1 cellular context compared by ENCODE assay signal in the genomic region with DNA sequence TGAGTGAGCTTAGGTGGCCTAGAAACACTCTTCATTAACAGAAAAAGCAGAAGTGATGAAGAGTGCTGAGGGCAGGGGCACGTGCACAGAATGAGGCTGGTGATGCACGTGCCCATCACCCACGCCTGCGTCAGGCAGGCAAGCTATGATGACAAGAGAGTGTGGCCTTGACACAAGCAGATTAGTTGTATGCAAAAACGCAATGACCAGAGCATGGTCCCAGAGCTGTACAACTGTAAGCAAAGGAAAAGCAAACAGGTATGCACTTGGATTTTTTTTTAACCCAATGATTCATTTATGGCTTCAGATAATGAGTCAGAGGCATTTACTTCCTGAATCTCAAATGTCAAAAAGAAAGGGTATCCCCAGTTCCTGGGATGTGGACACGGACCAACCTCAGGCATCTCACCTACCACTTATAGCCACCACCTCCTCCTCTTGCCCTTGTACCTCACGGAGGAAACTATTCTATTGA.
TF ChIP-seq lines count a peak whose summit lies in the region.

No MANE protein-coding gene starts in this region.

TF ChIP-seq in K562, 482 proteins besides CTCF, POLR2A, EP300 and RAD21 (continued from another document and continues in another):
- TF ChIP-seq, protein P1, sequence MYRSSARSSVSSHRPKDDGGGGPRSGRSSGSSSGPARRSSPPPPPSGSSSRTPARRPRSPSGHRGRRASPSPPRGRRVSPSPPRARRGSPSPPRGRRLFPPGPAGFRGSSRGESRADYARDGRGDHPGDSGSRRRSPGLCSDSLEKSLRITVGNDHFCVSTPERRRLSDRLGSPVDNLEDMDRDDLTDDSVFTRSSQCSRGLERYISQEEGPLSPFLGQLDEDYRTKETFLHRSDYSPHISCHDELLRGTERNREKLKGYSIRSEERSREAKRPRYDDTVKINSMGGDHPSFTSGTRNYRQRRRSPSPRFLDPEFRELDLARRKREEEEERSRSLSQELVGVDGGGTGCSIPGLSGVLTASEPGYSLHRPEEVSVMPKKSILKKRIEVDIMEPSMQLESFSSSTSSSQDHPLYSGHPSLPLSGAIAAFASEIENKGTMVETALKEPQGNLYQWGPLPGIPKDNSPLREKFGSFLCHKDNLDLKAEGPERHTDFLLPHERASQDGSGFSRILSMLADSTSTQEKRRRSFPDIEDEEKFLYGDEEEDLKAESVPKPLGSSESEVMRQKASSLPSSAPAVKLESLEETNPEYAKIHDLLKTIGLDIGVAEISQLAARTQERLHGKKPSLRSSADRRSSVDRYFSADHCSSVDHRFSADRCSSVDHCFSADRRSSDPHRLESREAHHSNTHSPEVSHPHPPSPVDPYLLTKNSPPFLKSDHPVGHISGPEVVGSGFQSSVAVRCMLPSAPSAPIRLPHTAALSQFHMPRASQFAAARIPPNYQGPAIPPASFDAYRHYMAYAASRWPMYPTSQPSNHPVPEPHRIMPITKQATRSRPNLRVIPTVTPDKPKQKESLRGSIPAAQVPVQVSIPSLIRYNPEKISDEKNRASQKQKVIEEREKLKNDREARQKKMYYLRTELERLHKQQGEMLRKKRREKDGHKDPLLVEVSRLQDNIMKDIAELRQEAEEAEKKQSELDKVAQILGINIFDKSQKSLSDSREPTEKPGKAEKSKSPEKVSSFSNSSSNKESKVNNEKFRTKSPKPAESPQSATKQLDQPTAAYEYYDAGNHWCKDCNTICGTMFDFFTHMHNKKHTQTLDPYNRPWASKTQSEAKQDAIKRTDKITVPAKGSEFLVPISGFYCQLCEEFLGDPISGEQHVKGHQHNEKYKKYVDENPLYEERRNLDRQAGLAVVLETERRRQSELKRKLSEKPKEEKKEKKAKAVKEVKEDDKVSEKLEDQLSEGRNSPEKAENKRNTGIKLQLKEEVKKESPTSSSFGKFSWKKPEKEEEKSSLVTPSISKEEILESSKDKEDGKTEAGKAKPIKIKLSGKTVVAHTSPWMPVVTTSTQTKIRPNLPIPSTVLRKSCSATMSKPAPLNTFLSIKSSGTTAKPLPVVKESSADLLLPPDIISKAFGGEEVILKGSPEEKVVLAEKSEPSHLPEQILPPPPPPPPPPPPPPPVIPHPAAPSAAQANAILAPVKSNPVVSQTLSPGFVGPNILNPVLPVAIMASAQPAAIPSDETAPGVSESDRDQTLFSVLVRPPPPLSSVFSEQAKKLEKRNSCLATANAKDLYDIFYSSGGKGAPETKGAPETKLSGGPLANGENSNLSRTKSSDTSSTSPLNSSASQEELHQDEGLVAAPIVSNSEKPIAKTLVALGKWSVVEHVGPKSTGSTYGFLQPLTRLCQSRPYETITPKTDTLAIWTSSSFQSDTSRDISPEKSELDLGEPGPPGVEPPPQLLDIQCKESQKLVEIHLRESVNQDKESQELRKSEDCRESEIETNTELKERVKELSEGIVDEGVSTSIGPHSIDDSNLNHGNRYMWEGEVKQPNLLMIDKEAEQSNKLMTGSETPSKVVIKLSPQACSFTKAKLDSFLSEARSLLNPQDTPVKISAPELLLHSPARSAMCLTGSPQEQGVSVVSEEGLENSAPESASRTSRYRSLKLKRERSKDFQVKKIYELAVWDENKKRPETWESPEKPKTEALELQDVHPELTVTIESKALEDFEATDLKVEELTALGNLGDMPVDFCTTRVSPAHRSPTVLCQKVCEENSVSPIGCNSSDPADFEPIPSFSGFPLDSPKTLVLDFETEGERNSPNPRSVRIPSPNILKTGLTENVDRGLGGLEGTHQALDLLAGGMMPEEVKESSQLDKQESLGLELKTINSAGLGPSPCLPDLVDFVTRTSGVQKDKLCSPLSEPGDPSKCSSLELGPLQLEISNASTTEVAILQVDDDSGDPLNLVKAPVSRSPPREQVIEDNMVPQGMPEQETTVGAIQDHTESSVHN (IDR thresholded peaks at IDR 0.05; ENCODE audit: borderline replicate concordance in 1 of 2, low read depth in 1 of 2) = 0 out of 4 replicates have a peak, but pooled peaks of 1 of the 2 experiments have one; percentile 22
- TF ChIP-seq ZBTB34 (CRISPR knock-in tag; IDR thresholded peaks at IDR 0.05) (no peak), MAX (CRISPR knock-in tag; IDR thresholded peaks at IDR 0.05) (peak; percentile 53), CEBPB (tag; IDR thresholded peaks at IDR 0.05) (no peak), PPARD (CRISPR knock-in tag; IDR thresholded peaks at IDR 0.05) (no peak), ZNF583 (CRISPR knock-in tag; IDR thresholded peaks at IDR 0.05) (no peak), RAD51 (IDR thresholded peaks at IDR 0.05; ENCODE audit: borderline replicate concordance, low read depth) (no peak), SPI1 (IDR thresholded peaks at IDR 0.05; ENCODE audit: borderline replicate concordance, low read depth, low read length) (peak; percentile 72; the same call in 1 of the 2 replicates), NCOA1 (IDR thresholded peaks at IDR 0.05; ENCODE audit: low read depth) (no peak), PKNOX1 (IDR thresholded peaks at IDR 0.05) (no peak), MCM5 (IDR thresholded peaks at IDR 0.05; ENCODE audit: low read depth) (no peak), NFIX (CRISPR knock-in tag; IDR thresholded peaks at IDR 0.05; ENCODE audit: low read depth) (no peak), SRSF1 (IDR thresholded peaks at IDR 0.05; ENCODE audit: low read depth, low read length) (no peak), ZNF274 (IDR thresholded peaks at IDR 0.05; ENCODE audit: borderline replicate concordance, low read depth, low read length) (no peak), NR1H2 (CRISPR knock-in tag; IDR thresholded peaks at IDR 0.05) (no peak), NFYB (IDR thresholded peaks at IDR 0.05; ENCODE audit: extremely low read depth, insufficient read length) (no peak), JUND (IDR thresholded peaks at IDR 0.05; ENCODE audit: borderline replicate concordance, low read depth, low read length) (no peak), JUND (tag; IDR thresholded peaks at IDR 0.05; ENCODE audit: borderline replicate concordance, low read depth, low read length) (peak; percentile 31; the same call in 1 of the 3 replicates), ZMIZ1 (IDR thresholded peaks at IDR 0.05; ENCODE audit: low read depth in 2 of 2, low read length in 2 of 2) (no peak), BRCA1 (IDR thresholded peaks at IDR 0.05) (no peak), BRCA1 (CRISPR knock-in tag; IDR thresholded peaks at IDR 0.05) (no peak), ZZZ3 (IDR thresholded peaks at IDR 0.05) (no peak), PHF8 (IDR thresholded peaks at IDR 0.05; ENCODE audit: borderline replicate concordance, low read length) (no peak), ZBTB17 (CRISPR knock-in tag; IDR thresholded peaks at IDR 0.05) (no peak), TRIM25 (IDR thresholded peaks at IDR 0.05; ENCODE audit: borderline replicate concordance) (no peak), FOXM1 (IDR thresholded peaks at IDR 0.05; ENCODE audit: low read depth) (no peak), FOXM1 (CRISPR knock-in tag; IDR thresholded peaks at IDR 0.05; ENCODE audit: low read depth) (no peak), PRMT5 (CRISPR knock-in tag; IDR thresholded peaks at IDR 0.05) (no peak), NUFIP1 (IDR thresholded peaks at IDR 0.05; ENCODE audit: partially characterized antibody) (no peak), ZNF77 (CRISPR knock-in tag; IDR thresholded peaks at IDR 0.05) (no peak)
- TF ChIP-seq, protein P2, sequence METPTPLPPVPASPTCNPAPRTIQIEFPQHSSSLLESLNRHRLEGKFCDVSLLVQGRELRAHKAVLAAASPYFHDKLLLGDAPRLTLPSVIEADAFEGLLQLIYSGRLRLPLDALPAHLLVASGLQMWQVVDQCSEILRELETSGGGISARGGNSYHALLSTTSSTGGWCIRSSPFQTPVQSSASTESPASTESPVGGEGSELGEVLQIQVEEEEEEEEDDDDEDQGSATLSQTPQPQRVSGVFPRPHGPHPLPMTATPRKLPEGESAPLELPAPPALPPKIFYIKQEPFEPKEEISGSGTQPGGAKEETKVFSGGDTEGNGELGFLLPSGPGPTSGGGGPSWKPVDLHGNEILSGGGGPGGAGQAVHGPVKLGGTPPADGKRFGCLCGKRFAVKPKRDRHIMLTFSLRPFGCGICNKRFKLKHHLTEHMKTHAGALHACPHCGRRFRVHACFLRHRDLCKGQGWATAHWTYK (CRISPR knock-in tag; IDR thresholded peaks at IDR 0.05) = no peak
- TF ChIP-seq, protein P3, sequence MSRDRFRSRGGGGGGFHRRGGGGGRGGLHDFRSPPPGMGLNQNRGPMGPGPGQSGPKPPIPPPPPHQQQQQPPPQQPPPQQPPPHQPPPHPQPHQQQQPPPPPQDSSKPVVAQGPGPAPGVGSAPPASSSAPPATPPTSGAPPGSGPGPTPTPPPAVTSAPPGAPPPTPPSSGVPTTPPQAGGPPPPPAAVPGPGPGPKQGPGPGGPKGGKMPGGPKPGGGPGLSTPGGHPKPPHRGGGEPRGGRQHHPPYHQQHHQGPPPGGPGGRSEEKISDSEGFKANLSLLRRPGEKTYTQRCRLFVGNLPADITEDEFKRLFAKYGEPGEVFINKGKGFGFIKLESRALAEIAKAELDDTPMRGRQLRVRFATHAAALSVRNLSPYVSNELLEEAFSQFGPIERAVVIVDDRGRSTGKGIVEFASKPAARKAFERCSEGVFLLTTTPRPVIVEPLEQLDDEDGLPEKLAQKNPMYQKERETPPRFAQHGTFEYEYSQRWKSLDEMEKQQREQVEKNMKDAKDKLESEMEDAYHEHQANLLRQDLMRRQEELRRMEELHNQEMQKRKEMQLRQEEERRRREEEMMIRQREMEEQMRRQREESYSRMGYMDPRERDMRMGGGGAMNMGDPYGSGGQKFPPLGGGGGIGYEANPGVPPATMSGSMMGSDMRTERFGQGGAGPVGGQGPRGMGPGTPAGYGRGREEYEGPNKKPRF (IDR thresholded peaks at IDR 0.05; ENCODE audit: low read depth, low read length) = no peak
- TF ChIP-seq, protein P4, sequence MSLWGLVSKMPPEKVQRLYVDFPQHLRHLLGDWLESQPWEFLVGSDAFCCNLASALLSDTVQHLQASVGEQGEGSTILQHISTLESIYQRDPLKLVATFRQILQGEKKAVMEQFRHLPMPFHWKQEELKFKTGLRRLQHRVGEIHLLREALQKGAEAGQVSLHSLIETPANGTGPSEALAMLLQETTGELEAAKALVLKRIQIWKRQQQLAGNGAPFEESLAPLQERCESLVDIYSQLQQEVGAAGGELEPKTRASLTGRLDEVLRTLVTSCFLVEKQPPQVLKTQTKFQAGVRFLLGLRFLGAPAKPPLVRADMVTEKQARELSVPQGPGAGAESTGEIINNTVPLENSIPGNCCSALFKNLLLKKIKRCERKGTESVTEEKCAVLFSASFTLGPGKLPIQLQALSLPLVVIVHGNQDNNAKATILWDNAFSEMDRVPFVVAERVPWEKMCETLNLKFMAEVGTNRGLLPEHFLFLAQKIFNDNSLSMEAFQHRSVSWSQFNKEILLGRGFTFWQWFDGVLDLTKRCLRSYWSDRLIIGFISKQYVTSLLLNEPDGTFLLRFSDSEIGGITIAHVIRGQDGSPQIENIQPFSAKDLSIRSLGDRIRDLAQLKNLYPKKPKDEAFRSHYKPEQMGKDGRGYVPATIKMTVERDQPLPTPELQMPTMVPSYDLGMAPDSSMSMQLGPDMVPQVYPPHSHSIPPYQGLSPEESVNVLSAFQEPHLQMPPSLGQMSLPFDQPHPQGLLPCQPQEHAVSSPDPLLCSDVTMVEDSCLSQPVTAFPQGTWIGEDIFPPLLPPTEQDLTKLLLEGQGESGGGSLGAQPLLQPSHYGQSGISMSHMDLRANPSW (CRISPR knock-in tag; IDR thresholded peaks at IDR 0.05) = no peak
